ENCODE assay signal across 8 cellular contexts in the genomic region with DNA sequence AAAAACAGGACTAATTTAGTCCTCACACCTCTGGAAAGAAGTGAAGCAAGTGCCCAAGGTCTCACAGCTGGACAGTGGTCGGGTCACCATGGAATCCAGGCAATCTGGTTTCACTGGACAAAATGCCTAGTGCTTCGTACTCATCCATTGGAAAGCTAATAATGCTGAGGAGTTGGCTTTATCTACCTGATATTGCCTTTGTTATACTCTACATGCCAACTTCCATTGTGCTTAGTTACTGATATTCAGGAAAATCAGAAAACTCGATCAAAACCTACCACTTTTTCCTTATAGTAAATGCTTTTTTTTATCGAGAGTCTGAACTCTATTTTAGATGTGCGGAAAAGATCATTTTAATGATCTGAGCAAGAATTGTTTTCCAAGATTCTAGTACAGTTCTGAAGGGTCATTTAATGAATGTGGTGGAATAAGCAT. TPM values are rescaled to one million over a fixed set of nuclear protein-coding genes. Genes with fewer than 3 reads are reported as not detected.
DNase-seq lines count a peak whose midpoint lies in the region; ATAC-seq, FAIRE-seq and TF ChIP-seq lines count a peak whose summit lies in the region.

No MANE protein-coding gene starts in this region.

- DNase-seq in H1 (ENCODE audit: low read depth in 1 of 2, low spot score in 2 of 2) (no peak), pancreas (no peak), G401 (ENCODE audit: low spot score) (no peak), NOMO-1 treated with dmso at 0.1 percent for 144 hours (lab: John Stamatoyannopoulos, UW; ENCODE audit: unreplicated experiment) (no peak)
- DNase-seq in stimulated activated CD4-positive, alpha-beta T cell treated with anti-CD3 and anti-CD28 coated beads, Interleukin-2, amount 100 ng/mL, for 48 hours: no peak

- no peak overlapping the region for H2BK120ac ChIP-seq in H1 (replicated peaks; ENCODE audit: low read depth, low read length)

- CTCF ChIA-PET in H1 (lab: Charles Lee; ENCODE audit: partially characterized antibody): interaction anchor here (1.1 to 1.6 kb wide), 3 partner anchors 11 to 27 kb away, joined by 3 to 6 read pairs (median 3); no protein-coding TSS in a partner anchor

- no peak for TF ChIP-seq EP300 in H1 (IDR thresholded peaks at IDR 0.05; ENCODE audit: borderline replicate concordance in 1 of 2, low read depth in 2 of 2, low read length in 2 of 2)

- no peaks in the 10 kb centered on the region for H3K9me2 ChIP-seq in Loucy (replicated peaks; ENCODE audit: low read depth, low read length)

- no peak overlapping the region for H3K14ac ChIP-seq in H1 (ENCODE audit: insufficient read length)

- H3K23me2 ChIP-seq in H1 (ENCODE audit: low read depth, low read length): no peaks in the 10 kb centered on the region; the same call in 1 of the 2 replicates

- H3K4ac ChIP-seq in H1 (replicated peaks; ENCODE audit: insufficient read length, low read depth, low read length): no peak overlapping the region

- POLR2A ChIA-PET in H1 (lab: Charles Lee; ENCODE audit: partially characterized antibody): interaction anchor here (0.7 to 1.2 kb wide), 4 partner anchors 9 to 218 kb away, joined by 3 to 4 read pairs (median 4); no protein-coding TSS in a partner anchor

- peak overlapping the region; percentile 87 for H3K4me2 ChIP-seq in Loucy (ENCODE audit: low read depth, low read length, poor library complexity, severe bottlenecking)
- H3K4me2 ChIP-seq in H1 (ENCODE audit: insufficient read depth in 1 of 2, low read depth in 2 of 2, low read length in 2 of 2): peak overlapping the region; percentile 74 to 85

- TF ChIP-seq POLR2A in H1 (IDR thresholded peaks at IDR 0.05; ENCODE audit: control extremely low read depth in 1 of 2, low read depth in 2 of 2, low read length in 2 of 2): no peak

- H3K9ac ChIP-seq in Loucy (ENCODE audit: low read depth, low read length, poor library complexity, severe bottlenecking) (peak overlapping the region; percentile 38), H1 (replicated peaks in 1 of 4; ENCODE audit: extremely low read depth in 1 of 4, low read depth in 3 of 4, low read length in 3 of 4) (peak overlapping the region; percentile 40 to 90 (median 58))

- H2AFZ ChIP-seq in Loucy (ENCODE audit: low read length) (peak overlapping the region; percentile 90), H1 (ENCODE audit: low read length) (peak overlapping the region; percentile 100)

- H3K27me3 ChIP-seq in Loucy (ENCODE audit: insufficient read depth, low read length, poor library complexity, severe bottlenecking): no peaks in the 10 kb centered on the region
- no peaks in the 10 kb centered on the region for H3K27me3 ChIP-seq in H1 (replicated peaks in 1 of 4; ENCODE audit: control insufficient read depth in 3 of 4, extremely low read depth in 1 of 4, insufficient read depth in 3 of 4, low read length in 3 of 4)
- H3K27me3 ChIP-seq in pancreas: no peaks in the 10 kb centered on the region

- H3K4me3 ChIP-seq in GM08714 (ENCODE audit: low read length) (peak overlapping the region; percentile 91), Loucy (ENCODE audit: low read length, poor library complexity, severe bottlenecking) (peak overlapping the region; percentile 76), H1 (ENCODE audit: extremely low read depth in 1 of 4, insufficient read depth in 2 of 4, low read depth in 3 of 4, low read length in 4 of 4) (peak overlapping the region; percentile 58 to 95 (median 64); a peak in 7 of 8 replicates), pancreas (peak overlapping the region; percentile 8 to 97 (median 71))

- no peak overlapping the region for H3K56ac ChIP-seq in H1 (replicated peaks; ENCODE audit: insufficient read length, low read depth, low read length)

- no peak overlapping the region; the same call in 1 of the 2 replicates for H3K18ac ChIP-seq in H1 (ENCODE audit: extremely low read depth, low read length)

- H3K9me3 ChIP-seq in Loucy (ENCODE audit: insufficient read depth, low read depth, low read length): no peaks in the 10 kb centered on the region
- H3K9me3 ChIP-seq in H1 (ENCODE audit: insufficient read depth in 2 of 2, low read depth in 1 of 2, low read length in 1 of 2): no peaks in the 10 kb centered on the region
- no peaks in the 10 kb centered on the region for H3K9me3 ChIP-seq in pancreas

- no peaks in the 10 kb centered on the region; the same call in 1 of the 2 replicates for H3F3A ChIP-seq in Loucy (ENCODE audit: low read depth)

- H4K5ac ChIP-seq in H1 (ENCODE audit: insufficient read length, low read depth, low read length): peak overlapping the region; percentile 31

- ATAC-seq in pancreas (peak in 2 of 4 donors; percentile 24 to 37), HG03135 (IDR thresholded peaks at IDR 0.05; ENCODE audit: unreplicated experiment) (no peak)

- no peak overlapping the region for H2BK12ac ChIP-seq in H1 (ENCODE audit: low read depth, low read length)

- no peaks in the 10 kb centered on the region for H3K79me2 ChIP-seq in Loucy (ENCODE audit: insufficient read depth, low read length)
- no peaks in the 10 kb centered on the region for H3K79me2 ChIP-seq in H1 (ENCODE audit: control insufficient read depth in 1 of 2, insufficient read depth in 2 of 2, low read length in 2 of 2)

- H2BK20ac ChIP-seq in H1 (ENCODE audit: low read length): no peak overlapping the region

- H2AK5ac ChIP-seq in H1 (ENCODE audit: low read depth, low read length): no peak overlapping the region

- H3K79me1 ChIP-seq in H1 (ENCODE audit: low read depth, low read length): no peaks in the 10 kb centered on the region

- no peak for FAIRE-seq in H1 (lab: Jason Lieb, UNC)
- no peak for FAIRE-seq in pancreas (lab: Jason Lieb, UNC)

- H2BK5ac ChIP-seq in H1 (ENCODE audit: low read depth, low read length): no peak overlapping the region; the same call in 1 of the 2 replicates

- TF ChIP-seq CTCF in Loucy (conservative IDR thresholded peaks at IDR 0.05; ENCODE audit: low read length) (no peak), H1 (IDR thresholded peaks at IDR 0.05; ENCODE audit: control extremely low read depth in 1 of 3, insufficient read depth in 1 of 3, low read depth in 1 of 3, low read length in 3 of 3) (no peak), pancreas (IDR thresholded peaks at IDR 0.05) (no peak)

- no peak overlapping the region for H2BK15ac ChIP-seq in H1 (ENCODE audit: low read length)

- H3K36me3 ChIP-seq in Loucy (ENCODE audit: insufficient read depth, low read length): no peaks in the 10 kb centered on the region
- no peaks in the 10 kb centered on the region for H3K36me3 ChIP-seq in H1 (ENCODE audit: control insufficient read depth in 2 of 4, insufficient read depth in 4 of 4, low read length in 3 of 4)
- no peaks in the 10 kb centered on the region for H3K36me3 ChIP-seq in pancreas

- WGBS in H1 (ENCODE audit: extremely low coverage in 1 of 2, insufficient coverage in 1 of 2, insufficient read length in 1 of 2, insufficient replicate concordance in 2 of 2, low coverage in 1 of 2, low lambda C conversion rate in 2 of 2, missing lambda C conversion rate in 1 of 2), 2 experiments: 59% methylated on average over 5 of the region's 5 CpGs; no CpG with 5 or more reads in 1 of the 2 experiments
- 24 to 35% methylated on average over 5 of the region's 5 CpGs for WGBS in pancreas, 2 donors

- no peak overlapping the region; the same call in 1 of the 2 replicates for H4K8ac ChIP-seq in H1 (ENCODE audit: extremely low read depth, insufficient read depth, low read length)

- H4K91ac ChIP-seq in H1 (replicated peaks; ENCODE audit: insufficient read length, low read length): peak overlapping the region; percentile 18

- H3K23ac ChIP-seq in H1 (ENCODE audit: insufficient read length): no peak overlapping the region

- H3K27ac ChIP-seq in H1 (ENCODE audit: low read depth, low read length) (peak overlapping the region; percentile 44; the same call in 1 of the 2 replicates), pancreas (peak overlapping the region in 2 of 4 donors; percentile 55 to 71)

- H3K4me1 ChIP-seq in Loucy (ENCODE audit: insufficient read depth, low read length, poor library complexity, severe bottlenecking): peaks cover 6% of the 10 kb centered on the region
- H3K4me1 ChIP-seq in H1 (replicated peaks in 1 of 4; ENCODE audit: control insufficient read depth in 3 of 4, insufficient read depth in 4 of 4, low read length in 3 of 4): no peaks in the 10 kb centered on the region
- no peaks in the 10 kb centered on the region for H3K4me1 ChIP-seq in pancreas

- H4K20me1 ChIP-seq in Loucy (ENCODE audit: insufficient read depth, low read length, poor library complexity, severe bottlenecking) (no peaks in the 10 kb centered on the region), H1 (replicated peaks in 1 of 2; ENCODE audit: control insufficient read depth in 1 of 2, insufficient read depth in 2 of 2, low read length in 2 of 2) (no peaks in the 10 kb centered on the region)

- no peak for TF ChIP-seq RAD21 in H1 (IDR thresholded peaks at IDR 0.05 in 1 of 2, conservative IDR thresholded peaks at IDR 0.05 in 1 of 2; ENCODE audit: low read depth in 2 of 2, low read length in 2 of 2)

- in situ Hi-C loops in G401 (cut with HindIII; ENCODE audit: low sequenced_read_pairs): no loop called here

- intact Hi-C loops in pancreas (cut with DNase I): no loop called here

TF ChIP-seq in H1, 55 proteins besides CTCF, POLR2A, EP300 and RAD21:
- no peak for TF ChIP-seq CHD1 (IDR thresholded peaks at IDR 0.05; ENCODE audit: low read depth, low read length)
- no peak for TF ChIP-seq YY1 (IDR thresholded peaks at IDR 0.05; ENCODE audit: low read depth, low read length)
- TF ChIP-seq SAP30 (IDR thresholded peaks at IDR 0.05; ENCODE audit: insufficient read depth, insufficient replicate concordance, low read length): no peak
- TF ChIP-seq BRCA1 (IDR thresholded peaks at IDR 0.05; ENCODE audit: low read depth, low read length): no peak
- no peak for TF ChIP-seq EZH2 (IDR thresholded peaks at IDR 0.05; ENCODE audit: low read depth, low read length, severe bottlenecking)

RNA-seq across cellular contexts. Expression of a gene that starts 1.0 kb away (rescaled TPM):
- total RNA-seq in H1 (2021; fragmentation: NEBNext Ultra II Directional; extraction: Animal tissue kit (Norgen Biotek cat#: 25700)): not detected in 2 replicates
- polyA plus RNA-seq in H1 (2011; rRNA removed) (not detected in 2 replicates), pancreas (under 1 TPM; 0.08 to 0.31 TPM)
- 0.05 TPM for polyA plus RNA-seq in H1 (2011; cell fraction: cytosol; rRNA removed)
- polyA plus RNA-seq in H1 (2011; cell fraction: nucleus; rRNA removed): not detected
- not detected in 4 replicates for polyA plus RNA-seq in H1 (2012, experiment 1 of 2)
- polyA plus RNA-seq in H1 (2012, experiment 2 of 2): not detected
- 0.04 TPM for polyA plus RNA-seq in H1 (2013, experiment 1 of 2)
- 0.07 TPM for polyA plus RNA-seq in H1 (2013, experiment 2 of 2)
- not detected in 2 replicates for polyA minus RNA-seq in H1 (2011; rRNA and poly(A)+ RNA removed)
- not detected for polyA minus RNA-seq in H1 (2011; cell fraction: cytosol; rRNA and poly(A)+ RNA removed)
- not detected for polyA minus RNA-seq in H1 (2011; cell fraction: nucleus; rRNA and poly(A)+ RNA removed)
- total RNA-seq in pancreas: under 1 TPM in 3 of 6 donors, not detected in 3; 0.06 to 0.56 (median 0.14) TPM
- 1.5 and 7.7 TPM in 2 replicates for total RNA-seq in G401 (2014; rRNA removed; shearing (Covaris generic))
